In genomic region chr15:80375968-80376891, GRCh38 we compare ENCODE assay signal across 16 cellular contexts. TPM values are rescaled to one million over a fixed set of nuclear protein-coding genes. Genes with fewer than 3 reads are reported as not detected.
DNase-seq lines count a peak whose midpoint lies in the region; ATAC-seq and TF ChIP-seq lines count a peak whose summit lies in the region.
"Had no signal": no experiment of that assay in that cellular context is flagged by ENCODE, and none has a peak within 500 bp of the region (broad histone marks: within the 10 kb centered on the region; RNA-seq: fewer than 3 reads in every experiment).

No MANE protein-coding gene starts in this region.

- no peaks in the 10 kb centered on the region for H3K79me2 ChIP-seq in MM.1S (ENCODE audit: low read length)
- H3K79me2 ChIP-seq in PC-3 (ENCODE audit: low read length) = no peaks in the 10 kb centered on the region

- POLR2A ChIA-PET in PC-3 (lab: Charles Lee; ENCODE audit: unreplicated experiment) = no interaction called here

- H3K27me3 ChIP-seq in MM.1S (replicated peaks; ENCODE audit: insufficient read depth, low read length) = no peaks in the 10 kb centered on the region
- H3K27me3 ChIP-seq in right atrium auricular region = no peaks in the 10 kb centered on the region
- no peaks in the 10 kb centered on the region for H3K27me3 ChIP-seq in gastrocnemius medialis
- peaks cover 55% of the 10 kb centered on the region for H3K27me3 ChIP-seq in PC-3 (ENCODE audit: low read length)
- H3K27me3 ChIP-seq: BLaER1 treated with 17β-estradiol and CSF1 and Interleukin-3, amounts not matched to agents 10 nM and 100 nM had no signal

- peaks cover 27% of the 10 kb centered on the region for H3K4me1 ChIP-seq in MM.1S (ENCODE audit: low read length)
- H3K4me1 ChIP-seq in right atrium auricular region = peaks cover 0 to 10% of the 10 kb centered on the region in 2 donors
- H3K4me1 ChIP-seq in gastrocnemius medialis = peaks cover 28 to 45% of the 10 kb centered on the region in 2 donors
- no peaks in the 10 kb centered on the region for H3K4me1 ChIP-seq in PC-3 (ENCODE audit: insufficient read depth, low read length)
- H3K4me1 ChIP-seq: BLaER1 treated with 17β-estradiol and CSF1 and Interleukin-3, amounts not matched to agents 10 nM and 100 nM had no signal

- DNase-seq in MM.1S (peak; percentile 59), caudate nucleus (lab: John Stamatoyannopoulos, UW) (peak in 30 of 61 donors; percentile 3 to 87 (median 32)), right atrium auricular region (ENCODE audit: low spot score) (no peak), gastrocnemius medialis (peak; percentile 44 to 65), PC-3 (no peak), ureter (ENCODE audit: low spot score) (no peak)
- no peak for DNase-seq in stimulated activated naive CD4-positive, alpha-beta T cell (lab: John Stamatoyannopoulos, UW)
- DNase-seq: ACHN; CD4-positive, CD25-positive, alpha-beta regulatory T cell; DMS 273 treated with DMSO at 0.1 percent for 48 hours; GM23248; H7 had no signal

- in situ Hi-C loops in gastrocnemius medialis (cut with MboI; ENCODE audit: low sequenced_read_pairs in 4 of 4) = no loop called here

- CTCF ChIA-PET in PC-3 (lab: Charles Lee) = no interaction called here

- TF ChIP-seq CTCF in MM.1S (IDR thresholded peaks at IDR 0.05; ENCODE audit: low read length) (no peak), right atrium auricular region (IDR thresholded peaks at IDR 0.05) (no peak), gastrocnemius medialis (IDR thresholded peaks at IDR 0.05 in 4 of 5, conservative IDR thresholded peaks at IDR 0.05 in 1 of 5) (no peak), PC-3 (conservative IDR thresholded peaks at IDR 0.05; ENCODE audit: low read depth, low read length) (no peak)

- H2AFZ ChIP-seq in MM.1S (ENCODE audit: low read length) = peak overlapping the region; percentile 79
- H2AFZ ChIP-seq in PC-3 (ENCODE audit: low read length) = no peak overlapping the region
- H2AFZ ChIP-seq: GM23248 had no signal

- H3K4me3 ChIP-seq in MM.1S (ENCODE audit: low read length) (peak overlapping the region; percentile 31), right atrium auricular region (no peak overlapping the region), gastrocnemius medialis (peak overlapping the region; percentile 15 to 49 (median 43)), PC-3 (ENCODE audit: low read length) (no peak overlapping the region)
- H3K4me3 ChIP-seq: BLaER1 treated with 17β-estradiol and CSF1 and Interleukin-3, amounts not matched to agents 10 nM and 100 nM; GM12878; GM23248 had no signal

- H3F3A ChIP-seq in MM.1S (ENCODE audit: insufficient read depth, low read length) (peaks cover 4% of the 10 kb centered on the region; the same call in 1 of the 2 replicates), PC-3 (ENCODE audit: low read length, unreplicated experiment) (no peaks in the 10 kb centered on the region)

- no peaks in the 10 kb centered on the region for H4K20me1 ChIP-seq in MM.1S (ENCODE audit: insufficient read depth, low read length)
- H4K20me1 ChIP-seq in PC-3 (ENCODE audit: low read length) = no peaks in the 10 kb centered on the region
- H4K20me1 ChIP-seq: BLaER1 treated with 17β-estradiol and CSF1 and Interleukin-3, amounts not matched to agents 10 nM and 100 nM had no signal

- H3K27ac ChIP-seq in MM.1S (ENCODE audit: low read length) (peak overlapping the region; percentile 68), caudate nucleus (ENCODE audit: low read depth, low read length) (peak overlapping the region; percentile 94), right atrium auricular region (peak overlapping the region; percentile 37 to 62), gastrocnemius medialis (peak overlapping the region; percentile 75 to 92 (median 81)), PC-3 (ENCODE audit: low read length) (no peak overlapping the region)
- H3K27ac ChIP-seq: BLaER1 treated with 17β-estradiol and CSF1 and Interleukin-3, amounts not matched to agents 10 nM and 100 nM; GM23248 had no signal

- intact Hi-C loops in gastrocnemius medialis (cut with DNase I; ENCODE audit: low total_unique reads) = no loop called here
- intact Hi-C loops in PC-3 (cut with micrococcal nuclease) = no loop called here

- H3K36me3 ChIP-seq in MM.1S (replicated peaks; ENCODE audit: insufficient read depth, low read length) = no peaks in the 10 kb centered on the region
- no peaks in the 10 kb centered on the region for H3K36me3 ChIP-seq in right atrium auricular region
- no peaks in the 10 kb centered on the region for H3K36me3 ChIP-seq in gastrocnemius medialis
- H3K36me3 ChIP-seq in PC-3 (ENCODE audit: low read depth, low read length) = no peaks in the 10 kb centered on the region
- H3K36me3 ChIP-seq: BLaER1 treated with 17β-estradiol and CSF1 and Interleukin-3, amounts not matched to agents 10 nM and 100 nM had no signal

- H3K9ac ChIP-seq in MM.1S (ENCODE audit: low read length) = peak overlapping the region; percentile 22; the same call in 1 of the 2 replicates
- H3K9ac ChIP-seq in PC-3 (ENCODE audit: low read length) = no peak overlapping the region
- H3K9ac ChIP-seq: BLaER1 treated with 17β-estradiol and CSF1 and Interleukin-3, amounts not matched to agents 10 nM and 100 nM; GM23248 had no signal

- H3K4me2 ChIP-seq in MM.1S (ENCODE audit: low read depth, low read length) (peak overlapping the region; percentile 85), PC-3 (ENCODE audit: low read length) (no peak overlapping the region)
- H3K4me2 ChIP-seq: BLaER1 treated with 17β-estradiol and CSF1 and Interleukin-3, amounts not matched to agents 10 nM and 100 nM had no signal

- H3K9me2 ChIP-seq in MM.1S (replicated peaks; ENCODE audit: insufficient read depth, low read length) (no peaks in the 10 kb centered on the region), PC-3 (replicated peaks; ENCODE audit: low read length) (no peaks in the 10 kb centered on the region)

- peak; percentile 92 to 93 for ATAC-seq in gastrocnemius medialis
- ATAC-seq in PC-3 = no peak
- no peak for ATAC-seq in HG02642 (IDR thresholded peaks at IDR 0.05; ENCODE audit: poor library complexity, unreplicated experiment)
- ATAC-seq: GM12878, HepG2 had no signal

- BruUV-seq in PC-3 (replicated peaks; lab: Mats Ljungman, UMichigan) = no TSS peak

- H3K9me3 ChIP-seq in MM.1S (replicated peaks; ENCODE audit: insufficient read depth, low read length) (no peaks in the 10 kb centered on the region), right atrium auricular region (no peaks in the 10 kb centered on the region), gastrocnemius medialis (no peaks in the 10 kb centered on the region), PC-3 (ENCODE audit: low read length) (no peaks in the 10 kb centered on the region)

- TF ChIP-seq POLR2A in gastrocnemius medialis (IDR thresholded peaks at IDR 0.05) = no peak

RNA-seq across cellular contexts. Expression of gene ARNT2, which starts 28.0 kb away (rescaled TPM):
- 1 to 10 TPM; 4.8 to 8.4 TPM for total RNA-seq in right atrium auricular region
- 10 to 100 TPM in 1 of 4 donors, 1 to 10 TPM in 3; 4.1 to 23.5 (median 6.6) TPM for total RNA-seq in gastrocnemius medialis
- 0.11 and 0.35 TPM in 2 replicates for total RNA-seq in PC-3 (2014; rRNA removed)
- total RNA-seq in ureter = 7.2 TPM
- total RNA-seq: CD4-positive, CD25-positive, alpha-beta regulatory T cell; GM12878 had no signal

Comparison
In these comparisons a context has a peak if more than half of its experiments do, and no peak if none do; other contexts are left out.
1. DNase-seq: peak in MM.1S (single experiment) and gastrocnemius medialis (2 of 2); none in right atrium auricular region (single experiment), PC-3 (single experiment), stimulated activated naive CD4-positive, alpha-beta T cell (0 of 6) and ureter (single experiment).
2. H3K4me3 ChIP-seq: peak in MM.1S (single experiment) and gastrocnemius medialis (4 of 4); none in right atrium auricular region (0 of 2) and PC-3 (single experiment).
3. ATAC-seq: peak in gastrocnemius medialis (2 of 2); none in PC-3 (single experiment) and HG02642 (single experiment).